ENCODE assay signal across 19 cellular contexts in genomic region chr9:4435197-4435596, GRCh38. TPM values are rescaled to one million over a fixed set of nuclear protein-coding genes. Genes with fewer than 3 reads are reported as not detected.
DNase-seq lines count a peak whose midpoint lies in the region; ATAC-seq, FAIRE-seq and TF ChIP-seq lines count a peak whose summit lies in the region.
"Had no signal": no experiment of that assay in that cellular context is flagged by ENCODE, and none has a peak within 500 bp of the region (broad histone marks: within the 10 kb centered on the region; RNA-seq: fewer than 3 reads in every experiment).

No MANE protein-coding gene starts in this region.

- H3K27ac ChIP-seq in caudate nucleus (ENCODE audit: low read depth, low read length): no peak overlapping the region
- H3K27ac ChIP-seq: left lung, Peyer's patch, prostate gland, testis had no signal

- FAIRE-seq in bronchial epithelial cell (lab: Jason Lieb, UNC): no peak

- no peak for TF ChIP-seq CTCF in bronchial epithelial cell (IDR thresholded peaks at IDR 0.05; ENCODE audit: insufficient read depth, low read length, severe bottlenecking)

- H3K36me3 ChIP-seq in bronchial epithelial cell (ENCODE audit: control insufficient read depth, insufficient read depth, low read length): no peaks in the 10 kb centered on the region
- H3K36me3 ChIP-seq: left lung, Peyer's patch, prostate gland had no signal

- ATAC-seq in HG03460 (IDR thresholded peaks at IDR 0.05; ENCODE audit: unreplicated experiment): no peak
- ATAC-seq: left lung had no signal

- no peak overlapping the region for H3K4me3 ChIP-seq in bronchial epithelial cell (ENCODE audit: low read depth, low read length)
- H3K4me3 ChIP-seq: left lung, Peyer's patch, prostate gland, testis had no signal

- H3K27me3 ChIP-seq in bronchial epithelial cell (ENCODE audit: control insufficient read depth, insufficient read depth, low read length): no peaks in the 10 kb centered on the region
- H3K27me3 ChIP-seq: left lung, Peyer's patch, testis had no signal

- DNase-seq in EL (peak; percentile 62), LHCN-M2 (ENCODE audit: low read depth) (peak; percentile 41), bronchial epithelial cell (ENCODE audit: low read depth) (peak; percentile 49), islet precursor cell (peak; percentile 61), activated gamma-delta T cell (lab: John Stamatoyannopoulos, UW) (no peak), caudate nucleus (lab: John Stamatoyannopoulos, UW) (no peak), NCI-H2081 (lab: John Stamatoyannopoulos, UW) (no peak)
- DNase-seq: activated CD4-positive, CD25-positive, alpha-beta regulatory T cell treated with anti-CD3 and anti-CD28 coated beads, Interleukin-2, amount 50 U/mL, for 72 hours; activated naive CD4-positive, alpha-beta T cell; central memory CD4-positive, alpha-beta T cell; left lung; NCI-H187; NCI-H526 treated with DMSO at 0.1 percent for 48 hours; Peyer's patch; stimulated activated CD4-positive, alpha-beta T cell treated with anti-CD3 and anti-CD28 coated beads, Interleukin-15, amount 100 ng/mL, for 24 hours; testis had no signal

RNA-seq across cellular contexts. Expression of gene SLC1A1, which starts 55.1 kb away (rescaled TPM):
- total RNA-seq in LHCN-M2 (2014; rRNA removed): 3.7 and 6.2 TPM in 2 replicates
- polyA plus RNA-seq in LHCN-M2 (2012): 1.3 TPM
- total RNA-seq in bronchial epithelial cell: 1.1 and 1.4 TPM in 2 replicates
- polyA plus RNA-seq: IgD-negative memory B cell had no signal

Comparison
In these comparisons a context has a peak if more than half of its experiments do, and no peak if none do; other contexts are left out.
1. DNase-seq: peak in EL (single experiment), LHCN-M2 (single experiment), bronchial epithelial cell (single experiment) and islet precursor cell (single experiment); none in activated gamma-delta T cell (single experiment), caudate nucleus (0 of 61) and NCI-H2081 (0 of 2).